30 cellular contexts compared by ENCODE assay signal in the genomic region with DNA sequence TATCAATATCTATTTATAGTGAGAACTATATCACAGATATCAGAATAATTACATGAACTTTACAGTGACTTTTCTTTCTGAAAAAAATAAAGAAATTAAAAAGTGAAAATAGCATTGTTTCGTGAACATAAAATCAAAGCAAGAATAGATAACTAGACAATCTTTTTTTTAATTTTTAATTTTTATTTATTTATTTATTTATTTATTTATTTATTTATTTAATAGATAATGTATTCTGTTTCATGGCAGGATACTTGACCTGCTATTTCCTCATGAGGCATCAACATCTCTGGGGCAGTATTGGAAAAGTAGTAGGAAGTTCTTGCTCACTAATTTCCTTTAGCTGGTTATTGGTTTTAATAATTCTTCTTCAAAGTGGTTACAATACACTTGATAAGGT. TPM values are rescaled to one million over a fixed set of nuclear protein-coding genes. Genes with fewer than 3 reads are reported as not detected.
DNase-seq lines count a peak whose midpoint lies in the region; ATAC-seq, FAIRE-seq and TF ChIP-seq lines count a peak whose summit lies in the region.
"Had no signal": no experiment of that assay in that cellular context is flagged by ENCODE, and none has a peak within 500 bp of the region (broad histone marks: within the 10 kb centered on the region; RNA-seq: fewer than 3 reads in every experiment).

No MANE protein-coding gene starts in this region.

- 58% methylated on average over 1 of the region's 1 CpG for WGBS in A549 (ENCODE audit: missing lambda C conversion rate)
- 0 to 94% methylated on average over 1 of the region's 1 CpG for WGBS in pancreas, 2 donors

- no peaks in the 10 kb centered on the region for H3K79me2 ChIP-seq in MM.1S (ENCODE audit: low read length)

- H3K4me1 ChIP-seq in A549: no peaks in the 10 kb centered on the region
- peaks cover 0 to 10% (median 8%) of the 10 kb centered on the region in 3 donors for H3K4me1 ChIP-seq in pancreas
- no peaks in the 10 kb centered on the region for H3K4me1 ChIP-seq in MM.1S (ENCODE audit: low read length)
- H3K4me1 ChIP-seq: BE2C, BLaER1 had no signal

- H3K36me3 ChIP-seq in pancreas (no peaks in the 10 kb centered on the region), MM.1S (replicated peaks; ENCODE audit: insufficient read depth, low read length) (no peaks in the 10 kb centered on the region)
- H3K36me3 ChIP-seq: BE2C, BLaER1 had no signal

- DNase-seq in A549 (ENCODE audit: low read depth in 1 of 2, low spot score in 1 of 2): no peak
- DNase-seq in WTC11 (ENCODE audit: low spot score): no peak
- DNase-seq in frontal cortex (ENCODE audit: low spot score in 2 of 2): no peak
- no peak for DNase-seq in pancreas
- no peak for DNase-seq in progenitor cell of endocrine pancreas (ENCODE audit: low spot score, unreplicated experiment)
- DNase-seq in MM.1S: no peak
- DNase-seq in COLO829 (ENCODE audit: low spot score): no peak
- no peak for DNase-seq in activated CD4-positive, alpha-beta T cell treated with anti-CD3 and anti-CD28 coated beads, Interleukin-2, amount 10 ng/mL, durations not matched to agents 7 days and 5 days
- DNase-seq: 8988T; ACHN; BE2C; C1 segment of cervical spinal cord; CD4-positive, alpha-beta memory T cell; CD4-positive, CD25-positive, alpha-beta regulatory T cell; CD8-positive, alpha-beta memory T cell; DMS 273 treated with DMSO at 0.1 percent for 48 hours; DMS153; DMS53; DMS79; DND-41; EL; GDM1 had no signal

- H3K4me1 Mint-ChIP-seq in WTC11: no peaks in the 10 kb centered on the region
- no peaks in the 10 kb centered on the region for H3K4me1 Mint-ChIP-seq in progenitor cell of endocrine pancreas (ENCODE audit: low read depth)
- no peaks in the 10 kb centered on the region for H3K4me1 Mint-ChIP-seq in activated CD4-positive, alpha-beta T cell treated with anti-CD3 and anti-CD28 coated beads, Interleukin-2, amount 10 ng/mL, durations not matched to agents 7 days and 5 days
- H3K4me1 Mint-ChIP-seq: CD14-positive monocyte; CD4-positive, alpha-beta memory T cell; CD4-positive, CD25-positive, alpha-beta regulatory T cell; CD8-positive, alpha-beta memory T cell had no signal

- no peak overlapping the region for H2AFZ ChIP-seq in MM.1S (ENCODE audit: low read length)

- H3K27me3 ChIP-seq in pancreas: no peaks in the 10 kb centered on the region
- no peaks in the 10 kb centered on the region for H3K27me3 ChIP-seq in MM.1S (replicated peaks; ENCODE audit: insufficient read depth, low read length)
- H3K27me3 ChIP-seq: BE2C, BLaER1 had no signal

- TF ChIP-seq POLR2A in A549 (IDR thresholded peaks at IDR 0.05; ENCODE audit: low read length): no peak

- intact Hi-C loops in pancreas (cut with DNase I): no loop called here

- POLR2A ChIA-PET in A549 (lab: Yijun Ruan, JAX) (no interaction called here), WTC11 (lab: Charles Lee) (no interaction called here)
- POLR2A ChIA-PET in activated CD4-positive, alpha-beta T cell treated with anti-CD3 and anti-CD28 coated beads, Interleukin-2, amount 10 ng/mL, durations not matched to agents 7 days and 5 days (lab: Charles Lee): no interaction called here

- H3K27me3 Mint-ChIP-seq in WTC11 (ENCODE audit: low read depth): no peaks in the 10 kb centered on the region
- H3K27me3 Mint-ChIP-seq in progenitor cell of endocrine pancreas: no peaks in the 10 kb centered on the region
- H3K27me3 Mint-ChIP-seq in activated CD4-positive, alpha-beta T cell treated with anti-CD3 and anti-CD28 coated beads, Interleukin-2, amount 10 ng/mL, durations not matched to agents 7 days and 5 days: no peaks in the 10 kb centered on the region
- H3K27me3 Mint-ChIP-seq: CD4-positive, alpha-beta memory T cell; CD4-positive, CD25-positive, alpha-beta regulatory T cell; CD8-positive, alpha-beta memory T cell had no signal

- H3K4me3 Mint-ChIP-seq in WTC11 (no peak overlapping the region), progenitor cell of endocrine pancreas (ENCODE audit: low read depth) (no peak overlapping the region)
- no peak overlapping the region for H3K4me3 Mint-ChIP-seq in activated CD4-positive, alpha-beta T cell treated with anti-CD3 and anti-CD28 coated beads, Interleukin-2, amount 10 ng/mL, durations not matched to agents 7 days and 5 days
- H3K4me3 Mint-ChIP-seq: CD14-positive monocyte; CD4-positive, alpha-beta memory T cell; CD4-positive, CD25-positive, alpha-beta regulatory T cell; CD8-positive, alpha-beta memory T cell had no signal

- no peak overlapping the region for H3K9ac ChIP-seq in MM.1S (ENCODE audit: low read length)
- H3K9ac ChIP-seq: BLaER1 had no signal

- H3K9me3 Mint-ChIP-seq in WTC11: no peaks in the 10 kb centered on the region
- no peaks in the 10 kb centered on the region for H3K9me3 Mint-ChIP-seq in progenitor cell of endocrine pancreas (ENCODE audit: low read depth)
- no peaks in the 10 kb centered on the region for H3K9me3 Mint-ChIP-seq in activated CD4-positive, alpha-beta T cell treated with anti-CD3 and anti-CD28 coated beads, Interleukin-2, amount 10 ng/mL, durations not matched to agents 7 days and 5 days

- H3K9me3 ChIP-seq in A549 (no peaks in the 10 kb centered on the region), pancreas (no peaks in the 10 kb centered on the region), MM.1S (replicated peaks; ENCODE audit: insufficient read depth, low read length) (no peaks in the 10 kb centered on the region)
- H3K9me3 ChIP-seq: BE2C, BLaER1 had no signal

- CTCF ChIA-PET in A549 (lab: Yijun Ruan, JAX) (no interaction called here), WTC11 (lab: Charles Lee) (no interaction called here)
- CTCF ChIA-PET in activated CD4-positive, alpha-beta T cell treated with anti-CD3 and anti-CD28 coated beads, Interleukin-2, amount 10 ng/mL, durations not matched to agents 7 days and 5 days (lab: Charles Lee): no interaction called here

- H3K4me3 ChIP-seq in A549 (no peak overlapping the region), pancreas (no peak overlapping the region), MM.1S (ENCODE audit: low read length) (no peak overlapping the region)
- H3K4me3 ChIP-seq: BLaER1, GM12878 had no signal

- no peak for TF ChIP-seq EP300 in A549 (IDR thresholded peaks at IDR 0.05)

- TF ChIP-seq CTCF in A549 (IDR thresholded peaks at IDR 0.05) (no peak), WTC11 (IDR thresholded peaks at IDR 0.05) (no peak), pancreas (IDR thresholded peaks at IDR 0.05) (no peak), progenitor cell of endocrine pancreas (IDR thresholded peaks at IDR 0.05; ENCODE audit: unreplicated experiment) (no peak), MM.1S (IDR thresholded peaks at IDR 0.05; ENCODE audit: low read length) (no peak)

- no peaks in the 10 kb centered on the region for H3F3A ChIP-seq in MM.1S (ENCODE audit: insufficient read depth, low read length)

- H3K9me2 ChIP-seq in MM.1S (replicated peaks; ENCODE audit: insufficient read depth, low read length): no peaks in the 10 kb centered on the region

- ATAC-seq in A549 (no peak), WTC11 (no peak), pancreas (no peak)
- ATAC-seq: GM12878 had no signal

- H4K20me1 ChIP-seq in MM.1S (ENCODE audit: insufficient read depth, low read length): no peaks in the 10 kb centered on the region
- H4K20me1 ChIP-seq: BLaER1 had no signal

- H3K27ac ChIP-seq in A549 (no peak overlapping the region), pancreas (no peak overlapping the region), MM.1S (ENCODE audit: low read length) (no peak overlapping the region)
- H3K27ac ChIP-seq: BLaER1 had no signal

- H3K27ac Mint-ChIP-seq in WTC11 (no peak overlapping the region), progenitor cell of endocrine pancreas (no peak overlapping the region)
- no peak overlapping the region for H3K27ac Mint-ChIP-seq in activated CD4-positive, alpha-beta T cell treated with anti-CD3 and anti-CD28 coated beads, Interleukin-2, amount 10 ng/mL, durations not matched to agents 7 days and 5 days
- H3K27ac Mint-ChIP-seq: CD14-positive monocyte; CD4-positive, alpha-beta memory T cell; CD4-positive, CD25-positive, alpha-beta regulatory T cell; CD8-positive, alpha-beta memory T cell had no signal

- TF ChIP-seq RAD21 in A549 (conservative IDR thresholded peaks at IDR 0.05 in 1 of 2, IDR thresholded peaks at IDR 0.05 in 1 of 2): no peak

- H3K4me2 ChIP-seq in A549 (no peak overlapping the region), MM.1S (ENCODE audit: low read depth, low read length) (no peak overlapping the region)
- H3K4me2 ChIP-seq: BLaER1 had no signal

- H3K36me3 Mint-ChIP-seq in WTC11 (no peaks in the 10 kb centered on the region), progenitor cell of endocrine pancreas (ENCODE audit: insufficient read depth) (no peaks in the 10 kb centered on the region)
- no peaks in the 10 kb centered on the region for H3K36me3 Mint-ChIP-seq in activated CD4-positive, alpha-beta T cell treated with anti-CD3 and anti-CD28 coated beads, Interleukin-2, amount 10 ng/mL, durations not matched to agents 7 days and 5 days (ENCODE audit: low read depth)
- H3K36me3 Mint-ChIP-seq: CD14-positive monocyte; CD4-positive, alpha-beta memory T cell; CD4-positive, CD25-positive, alpha-beta regulatory T cell; CD8-positive, alpha-beta memory T cell had no signal

- FAIRE-seq in A549 (lab: Jason Lieb, UNC): no peak
- FAIRE-seq in frontal cortex (lab: Jason Lieb, UNC): peak; percentile 95
- FAIRE-seq in pancreas (lab: Jason Lieb, UNC): peak; percentile 29
- FAIRE-seq: GM12878, GM12892, GM19239 had no signal

TF ChIP-seq in A549, 52 proteins besides CTCF, POLR2A, EP300 and RAD21 (continues in another document):
- TF ChIP-seq ZC3H11A (IDR thresholded peaks at IDR 0.05): peak; percentile 27

TF ChIP-seq in WTC11, 78 proteins besides CTCF, POLR2A, EP300 and RAD21:
- TF ChIP-seq IRF2 (CRISPR knock-in tag; IDR thresholded peaks at IDR 0.05; ENCODE audit: borderline replicate concordance, low read depth) (no peak), HMGA2 (CRISPR knock-in tag; IDR thresholded peaks at IDR 0.05) (peak; percentile 16; the same call in 1 of the 2 replicates)

RNA-seq across cellular contexts. Expression of a gene that starts 33.3 kb away (rescaled TPM):
- polyA plus RNA-seq in A549 (2011; rRNA removed): not detected in 2 replicates
- not detected in 2 replicates for polyA plus RNA-seq in A549 (2012; cell fraction: cytosol; rRNA removed)
- not detected in 2 replicates for polyA plus RNA-seq in A549 (2012; cell fraction: nucleus; rRNA removed)
- polyA plus RNA-seq in A549 (2017; fragmentation: RNase III; extraction: RNeasy Plus Mini Kit Qiagen cat#74134 plus additional on column Dnase treatment): not detected in 3 replicates
- polyA minus RNA-seq in A549 (2011; rRNA and poly(A)+ RNA removed): not detected in 2 replicates
- 4.4 to 5.4 TPM (median 5.2 TPM) in 3 replicates for total RNA-seq in WTC11 (2021)
- 11.0 TPM for total RNA-seq in frontal cortex
- total RNA-seq in pancreas: under 1 TPM in 3 of 6 donors, not detected in 3; 0.03 to 0.12 (median 0.03) TPM
- under 1 TPM in 1 of 2 donors, not detected in 1; 0.02 TPM for polyA plus RNA-seq in pancreas
- not detected in 2 replicates for total RNA-seq in progenitor cell of endocrine pancreas
- not detected for total RNA-seq in activated CD4-positive, alpha-beta T cell treated with anti-CD3 and anti-CD28 coated beads, Interleukin-2, amount 10 ng/mL, durations not matched to agents 7 days and 5 days
- total RNA-seq: CD4-positive, alpha-beta memory T cell; CD4-positive, CD25-positive, alpha-beta regulatory T cell; CD8-positive, alpha-beta memory T cell; Daoy; G401; GM12878 had no signal
- polyA plus RNA-seq: AG04450; CD14-positive monocyte; CD4-positive, alpha-beta memory T cell; CD4-positive, CD25-positive, alpha-beta regulatory T cell; CD8-positive, alpha-beta memory T cell had no signal
